Comparison of ENCODE assay signal across 1 cellular context in the genomic region with DNA sequence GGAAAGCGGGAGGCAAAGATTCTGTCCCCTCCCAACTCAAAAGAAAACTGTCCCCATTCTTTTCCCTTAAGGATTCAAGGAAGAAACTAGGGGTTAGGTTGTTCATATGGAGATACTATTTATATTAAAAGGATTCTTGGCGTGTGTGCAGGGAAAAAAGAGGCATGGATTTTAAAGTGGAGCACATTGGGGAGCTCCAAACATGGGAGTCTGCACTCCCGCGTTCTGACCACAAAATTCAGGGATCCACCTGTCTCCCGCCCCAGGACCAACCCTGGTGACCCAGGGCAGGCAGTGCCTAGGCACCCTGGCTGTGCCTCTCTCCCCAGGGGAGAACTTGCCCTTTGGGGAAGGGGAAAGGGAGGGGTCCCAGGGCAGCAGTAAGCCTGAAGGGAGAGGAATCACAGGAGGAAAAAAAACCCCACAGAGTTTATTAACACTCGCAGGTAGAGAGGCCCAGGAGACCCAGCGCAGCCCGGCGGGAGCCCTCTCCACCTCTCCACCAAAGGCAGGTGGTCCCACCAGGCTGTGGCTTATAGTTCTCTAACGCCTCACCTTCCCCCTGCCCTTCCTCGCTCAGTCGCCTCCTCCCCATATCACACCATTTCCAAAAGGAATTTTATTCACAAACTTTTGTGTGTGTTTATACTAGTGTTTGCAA.
TF ChIP-seq lines count a peak whose summit lies in the region.

No MANE protein-coding gene starts in this region.

TF ChIP-seq in IMR-90, 13 proteins besides CTCF, POLR2A, EP300 and RAD21:
- TF ChIP-seq SMC3 (IDR thresholded peaks at IDR 0.05; ENCODE audit: low read depth, low read length) (no peak), MXI1 (IDR thresholded peaks at IDR 0.05; ENCODE audit: borderline replicate concordance, low read depth, low read length) (no peak), BHLHE40 (IDR thresholded peaks at IDR 0.05; ENCODE audit: low read depth, low read length) (no peak), MAFK (IDR thresholded peaks at IDR 0.05; ENCODE audit: low read depth, low read length) (no peak), MAZ (IDR thresholded peaks at IDR 0.05; ENCODE audit: borderline replicate concordance, low read depth, low read length) (no peak), FOS (IDR thresholded peaks at IDR 0.05; ENCODE audit: low read depth, low read length) (no peak), RCOR1 (IDR thresholded peaks at IDR 0.05; ENCODE audit: insufficient replicate concordance, low read length) (no peak), NFE2L2 (IDR thresholded peaks at IDR 0.05; ENCODE audit: low read depth, low read length) (no peak), RFX5 (IDR thresholded peaks at IDR 0.05; ENCODE audit: low read depth, low read length) (no peak), CHD1 (IDR thresholded peaks at IDR 0.05; ENCODE audit: low read depth, low read length) (no peak), CEBPB (IDR thresholded peaks at IDR 0.05; ENCODE audit: low read depth, low read length) (no peak)
- TF ChIP-seq, protein P1, sequence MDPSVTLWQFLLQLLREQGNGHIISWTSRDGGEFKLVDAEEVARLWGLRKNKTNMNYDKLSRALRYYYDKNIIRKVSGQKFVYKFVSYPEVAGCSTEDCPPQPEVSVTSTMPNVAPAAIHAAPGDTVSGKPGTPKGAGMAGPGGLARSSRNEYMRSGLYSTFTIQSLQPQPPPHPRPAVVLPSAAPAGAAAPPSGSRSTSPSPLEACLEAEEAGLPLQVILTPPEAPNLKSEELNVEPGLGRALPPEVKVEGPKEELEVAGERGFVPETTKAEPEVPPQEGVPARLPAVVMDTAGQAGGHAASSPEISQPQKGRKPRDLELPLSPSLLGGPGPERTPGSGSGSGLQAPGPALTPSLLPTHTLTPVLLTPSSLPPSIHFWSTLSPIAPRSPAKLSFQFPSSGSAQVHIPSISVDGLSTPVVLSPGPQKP (IDR thresholded peaks at IDR 0.05; ENCODE audit: borderline replicate concordance, low read depth, low read length): no peak
- TF ChIP-seq, protein P2, sequence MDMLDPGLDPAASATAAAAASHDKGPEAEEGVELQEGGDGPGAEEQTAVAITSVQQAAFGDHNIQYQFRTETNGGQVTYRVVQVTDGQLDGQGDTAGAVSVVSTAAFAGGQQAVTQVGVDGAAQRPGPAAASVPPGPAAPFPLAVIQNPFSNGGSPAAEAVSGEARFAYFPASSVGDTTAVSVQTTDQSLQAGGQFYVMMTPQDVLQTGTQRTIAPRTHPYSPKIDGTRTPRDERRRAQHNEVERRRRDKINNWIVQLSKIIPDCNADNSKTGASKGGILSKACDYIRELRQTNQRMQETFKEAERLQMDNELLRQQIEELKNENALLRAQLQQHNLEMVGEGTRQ (IDR thresholded peaks at IDR 0.05; ENCODE audit: low read depth, low read length): no peak
